In genomic region chr10:47553214-47553859, GRCh38 we compare ENCODE assay signal across 8 cellular contexts. TPM values are rescaled to one million over a fixed set of nuclear protein-coding genes. Genes with fewer than 3 reads are reported as not detected.
A peak's percentile ranks its signal among the peaks of the same experiment; 100 is the strongest.
DNase-seq lines count a peak whose midpoint lies in the region; ATAC-seq, FAIRE-seq and TF ChIP-seq lines count a peak whose summit lies in the region.
"Not testable (repeated sequence)": the region's sequence is repeated elsewhere in the genome, so short reads cannot be mapped to it uniquely, and the experiment has no call there.

No MANE protein-coding gene starts in this region.

- H3K9ac ChIP-seq in endodermal cell (ENCODE audit: extremely low read depth, low read length, poor library complexity, severe bottlenecking) = peak overlapping the region; percentile 66

- 0% methylated on average over 17 to 34 of the region's 60 CpGs for WGBS in endodermal cell (ENCODE audit: insufficient coverage in 1 of 2, insufficient read length in 1 of 2), 2 experiments

- peak; percentile 91 for ATAC-seq in GM21390 (IDR thresholded peaks at IDR 0.05; ENCODE audit: unreplicated experiment)

- TF ChIP-seq CTCF in endodermal cell (conservative IDR thresholded peaks at IDR 0.05) = not testable (repeated sequence)

- H3K27ac Mint-ChIP-seq in endodermal cell = peak overlapping the region; percentile 99

- not testable (repeated sequence) for H3K36me3 Mint-ChIP-seq in endodermal cell (ENCODE audit: low read depth)

- peak overlapping the region; percentile 86 for H3K4me3 ChIP-seq in endodermal cell (ENCODE audit: low read length)

- not testable (repeated sequence) for H3K9me3 ChIP-seq in endodermal cell (ENCODE audit: control insufficient read depth, low read length)

- DNase-seq in COLO668 (lab: John Stamatoyannopoulos, UW; ENCODE audit: unreplicated experiment) = peak; percentile 77
- DNase-seq in HTR-8/SVneo (ENCODE audit: insufficient read length, low spot score) = peak; percentile 47
- peak; percentile 67 for DNase-seq in NOMO-1 treated with dmso at 0.1 percent for 144 hours (lab: John Stamatoyannopoulos, UW; ENCODE audit: unreplicated experiment)
- peak; percentile 65 for DNase-seq in activated CD8-positive, alpha-beta memory T cell treated with anti-CD3 and anti-CD28 coated beads, Interleukin-2, amount 50 U/mL, for 24 hours (ENCODE audit: extremely low read depth)
- peak; percentile 96 for DNase-seq in endodermal cell
- peak; percentile 93 for DNase-seq in mesenteric fat pad (ENCODE audit: low spot score)
- peak; percentile 55 for DNase-seq in stimulated activated CD8-positive, alpha-beta memory T cell treated with anti-CD3 and anti-CD28 coated beads, Interleukin-12 subunit alpha, Interleukin-12 subunit beta, amount 100 ng/mL, for 4 hours (ENCODE audit: low read depth)

- not testable (repeated sequence) for H3K9me3 Mint-ChIP-seq in endodermal cell

- H3K27me3 Mint-ChIP-seq in endodermal cell (ENCODE audit: insufficient read depth) = not testable (repeated sequence)

- H3K27ac ChIP-seq in endodermal cell (ENCODE audit: low read depth, low read length) = not testable (repeated sequence)

- H3K4me3 Mint-ChIP-seq in endodermal cell = peak overlapping the region; percentile 99

- FAIRE-seq in HTR-8/SVneo (lab: Jason Lieb, UNC) = not testable (repeated sequence)

- H3K4me1 Mint-ChIP-seq in endodermal cell = not testable (repeated sequence)

- H3K4me1 ChIP-seq in endodermal cell (ENCODE audit: control insufficient read depth, insufficient read depth, low read length) = not testable (repeated sequence)

- not testable (repeated sequence) for H3K36me3 ChIP-seq in endodermal cell (ENCODE audit: control insufficient read depth, insufficient read depth, low read length)

- not testable (repeated sequence) for H3K27me3 ChIP-seq in endodermal cell (ENCODE audit: control insufficient read depth, insufficient read depth, low read length, poor library complexity, severe bottlenecking)

RNA-seq across cellular contexts. Expression of gene AGAP9, which starts 29.9 kb away (rescaled TPM):
- total RNA-seq in endodermal cell (10 to 100 TPM; 14.4 to 17.0 TPM), mesenteric fat pad (4.7 TPM)
- 6.8 TPM for polyA plus RNA-seq in endodermal cell (2013, experiment 1 of 2)
- 7.6 TPM for polyA plus RNA-seq in endodermal cell (2013, experiment 2 of 2)
